ENCODE assay signal across 32 cellular contexts in the genomic region with DNA sequence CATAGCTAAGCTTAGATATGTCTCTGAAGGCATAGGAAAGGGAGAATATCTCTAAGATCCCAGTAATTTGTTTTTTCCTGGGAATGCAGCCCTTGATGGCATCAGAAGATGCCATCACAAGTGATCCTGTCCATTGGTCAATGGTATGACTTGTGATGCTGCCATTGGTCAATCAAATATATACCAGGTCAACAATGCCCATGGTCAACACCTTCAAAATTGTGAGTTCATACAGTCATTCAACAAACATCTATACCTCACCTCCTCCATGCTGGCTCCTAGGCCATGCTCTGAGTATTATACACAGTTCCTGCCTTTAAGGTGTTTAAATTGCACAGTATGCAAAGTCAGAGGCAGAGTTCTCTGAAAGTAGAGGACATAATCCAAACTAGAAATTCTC. TPM values are rescaled to one million over a fixed set of nuclear protein-coding genes. Genes with fewer than 3 reads are reported as not detected.
"Had no signal": no experiment of that assay in that cellular context is flagged by ENCODE, and none has a peak within 500 bp of the region (broad histone marks: within the 10 kb centered on the region; RNA-seq: fewer than 3 reads in every experiment).

No MANE protein-coding gene starts in this region.

- H3K36me3 ChIP-seq: stomach, suprapubic skin, thoracic aorta, thyroid gland, tibial artery, tibial nerve, transverse colon, upper lobe of left lung, upper lobe of right lung, uterus, vagina had no signal

- H3K27me3 Mint-ChIP-seq: stimulated activated memory B cell treated with anti-CD40 and anti-IgM and Interleukin-4, amounts not matched to agents 10 μg/mL and 1 μg/mL and 100 μg/mL, for 72 hours; stimulated activated naive B cell treated with anti-CD40 and anti-IgM and Interleukin-4, amounts not matched to agents 10 μg/mL and 1 μg/mL and 100 μg/mL, for 72 hours had no signal

- H3K4me1 ChIP-seq: stomach, suprapubic skin, testis, tibial nerve, transverse colon, upper lobe of left lung, upper lobe of right lung, uterus, vagina had no signal

- DNase-seq: stimulated activated CD4-positive, alpha-beta T cell treated with anti-CD3 and anti-CD28 coated beads, Interleukin-2, amount 100 ng/mL, for 48 hours; stimulated activated CD4-positive, alpha-beta T cell treated with anti-CD3 and anti-CD28 coated beads, Interleukin-4, amount 100 ng/mL, for 1 hour; stimulated activated CD4-positive, alpha-beta T cell treated with anti-CD3 and anti-CD28 coated beads, Interleukin-4, amount 100 ng/mL, for 24 hours; stimulated activated CD4-positive, alpha-beta T cell treated with anti-CD3 and anti-CD28 coated beads, Interleukin-4, amount 100 ng/mL, for 4 hours; stimulated activated CD8-positive, alpha-beta memory T cell treated with anti-CD3 and anti-CD28 coated beads, Interleukin-4, amount 100 ng/mL, for 48 hours; stimulated activated naive B cell treated with anti-CD40 and anti-IgM and Interleukin-4, amounts not matched to agents 10 μg/mL and 1 μg/mL and 100 μg/mL, for 72 hours; stimulated activated naive CD4-positive, alpha-beta T cell; stimulated activated naive CD4-positive, alpha-beta T cell treated with Interleukin-2 at 50 U/mL for 16 hours; stimulated activated naive CD8-positive, alpha-beta T cell treated with anti-CD3 and anti-CD28 coated beads, Interleukin-15, amount 100 ng/mL, for 72 hours; stimulated activated naive CD8-positive, alpha-beta T cell treated with anti-CD3 and anti-CD28 coated beads, Interleukin-15, Interleukin-2, amounts not matched to agents 100 U/mL and 50 U/mL, for 24 hours; stomach; substantia nigra; testis; thyroid gland; tibial artery; transverse colon; upper lobe of left lung; upper lobe of right lung; uterus had no signal

- H3K27ac ChIP-seq: stomach, suprapubic skin, testis, thoracic aorta, thyroid gland, tibial artery, tibial nerve, transverse colon, upper lobe of left lung, upper lobe of right lung, uterus, vagina had no signal

- ATAC-seq: stimulated activated effector memory CD8-positive, alpha-beta T cell treated with anti-CD3 and anti-CD28 coated beads, Interleukin-12 subunit alpha, Interleukin-12 subunit beta, amount 100 ng/mL, for 72 hours; stimulated activated memory B cell treated with anti-CD40 and anti-IgM and Interleukin-4, amounts not matched to agents 10 μg/mL and 1 μg/mL and 100 μg/mL, for 72 hours; stimulated activated naive B cell treated with anti-CD40 and anti-IgM and Interleukin-4, amounts not matched to agents 10 μg/mL and 1 μg/mL and 100 μg/mL, for 72 hours; stimulated activated naive CD8-positive, alpha-beta T cell treated with anti-CD3 and anti-CD28 coated beads, Interleukin-15, amount 100 ng/mL, for 72 hours; stimulated activated naive CD8-positive, alpha-beta T cell treated with anti-CD3 and anti-CD28 coated beads, Interleukin-15, Interleukin-2, amounts not matched to agents 100 U/mL and 50 U/mL, for 24 hours; upper lobe of right lung had no signal

- H3K4me3 ChIP-seq: stomach, suprapubic skin, testis, thoracic aorta, thyroid gland, tibial artery, tibial nerve, transverse colon, upper lobe of left lung, upper lobe of right lung, uterus, vagina had no signal

- FAIRE-seq: urothelium cell line had no signal

- H3K27ac Mint-ChIP-seq: stimulated activated effector memory CD8-positive, alpha-beta T cell treated with anti-CD3 and anti-CD28 coated beads, Interleukin-12 subunit alpha, Interleukin-12 subunit beta, amount 100 ng/mL, for 72 hours; stimulated activated memory B cell treated with anti-CD40 and anti-IgM and Interleukin-4, amounts not matched to agents 10 μg/mL and 1 μg/mL and 100 μg/mL, for 72 hours; stimulated activated naive B cell treated with anti-CD40 and anti-IgM and Interleukin-4, amounts not matched to agents 10 μg/mL and 1 μg/mL and 100 μg/mL, for 72 hours; stimulated activated naive CD8-positive, alpha-beta T cell treated with anti-CD3 and anti-CD28 coated beads, Interleukin-15, amount 100 ng/mL, for 72 hours; stimulated activated naive CD8-positive, alpha-beta T cell treated with anti-CD3 and anti-CD28 coated beads, Interleukin-15, Interleukin-2, amounts not matched to agents 100 ng/mL and 50 ng/mL, for 24 hours; type B pancreatic cell had no signal

- H3K36me3 Mint-ChIP-seq: stimulated activated memory B cell treated with anti-CD40 and anti-IgM and Interleukin-4, amounts not matched to agents 10 μg/mL and 1 μg/mL and 100 μg/mL, for 72 hours; stimulated activated naive B cell treated with anti-CD40 and anti-IgM and Interleukin-4, amounts not matched to agents 10 μg/mL and 1 μg/mL and 100 μg/mL, for 72 hours; type B pancreatic cell had no signal

- H3K27me3 ChIP-seq: stomach, suprapubic skin, testis, thyroid gland, tibial artery, tibial nerve, transverse colon, upper lobe of left lung, upper lobe of right lung, uterus, vagina had no signal

- H3K4me1 Mint-ChIP-seq: stimulated activated memory B cell treated with anti-CD40 and anti-IgM and Interleukin-4, amounts not matched to agents 10 μg/mL and 1 μg/mL and 100 μg/mL, for 72 hours had no signal

- H3K9me3 Mint-ChIP-seq: stimulated activated effector memory CD8-positive, alpha-beta T cell treated with anti-CD3 and anti-CD28 coated beads, Interleukin-12 subunit alpha, Interleukin-12 subunit beta, amount 100 ng/mL, for 72 hours; stimulated activated memory B cell treated with anti-CD40 and anti-IgM and Interleukin-4, amounts not matched to agents 10 μg/mL and 1 μg/mL and 100 μg/mL, for 72 hours; stimulated activated naive B cell treated with anti-CD40 and anti-IgM and Interleukin-4, amounts not matched to agents 10 μg/mL and 1 μg/mL and 100 μg/mL, for 72 hours; stimulated activated naive CD8-positive, alpha-beta T cell treated with anti-CD3 and anti-CD28 coated beads, Interleukin-15, amount 100 ng/mL, for 72 hours; stimulated activated naive CD8-positive, alpha-beta T cell treated with anti-CD3 and anti-CD28 coated beads, Interleukin-15, Interleukin-2, amounts not matched to agents 100 ng/mL and 50 ng/mL, for 24 hours had no signal

- H3K4me3 Mint-ChIP-seq: stimulated activated effector memory CD8-positive, alpha-beta T cell treated with anti-CD3 and anti-CD28 coated beads, Interleukin-12 subunit alpha, Interleukin-12 subunit beta, amount 100 ng/mL, for 72 hours; stimulated activated memory B cell treated with anti-CD40 and anti-IgM and Interleukin-4, amounts not matched to agents 10 μg/mL and 1 μg/mL and 100 μg/mL, for 72 hours; stimulated activated naive B cell treated with anti-CD40 and anti-IgM and Interleukin-4, amounts not matched to agents 10 μg/mL and 1 μg/mL and 100 μg/mL, for 72 hours; stimulated activated naive CD8-positive, alpha-beta T cell treated with anti-CD3 and anti-CD28 coated beads, Interleukin-15, amount 100 ng/mL, for 72 hours; stimulated activated naive CD8-positive, alpha-beta T cell treated with anti-CD3 and anti-CD28 coated beads, Interleukin-15, Interleukin-2, amounts not matched to agents 100 ng/mL and 50 ng/mL, for 24 hours; type B pancreatic cell had no signal

- H3K9me3 ChIP-seq: stomach, suprapubic skin, testis, thoracic aorta, thyroid gland, tibial artery, tibial nerve, transverse colon, upper lobe of left lung, upper lobe of right lung, uterus, vagina had no signal

RNA-seq across cellular contexts. Expression of a gene that starts 19.3 kb away (rescaled TPM):
- total RNA-seq: stomach, subcutaneous adipose tissue, suprapubic skin, temporal lobe, testis, thoracic aorta, thyroid gland, tibial nerve, transverse colon, upper lobe of left lung, upper lobe of right lung, ureter, urinary bladder, uterus, vagina had no signal
- polyA plus RNA-seq: urinary bladder had no signal

RNA-seq across cellular contexts. Expression of a gene that starts 47.1 kb away (rescaled TPM):
- total RNA-seq: stomach, subcutaneous adipose tissue, suprapubic skin, temporal lobe, testis, thoracic aorta, thyroid gland, tibial nerve, transverse colon, upper lobe of left lung, upper lobe of right lung, ureter, urinary bladder, uterus, vagina had no signal
- polyA plus RNA-seq: stomach had no signal
